In the genomic region with DNA sequence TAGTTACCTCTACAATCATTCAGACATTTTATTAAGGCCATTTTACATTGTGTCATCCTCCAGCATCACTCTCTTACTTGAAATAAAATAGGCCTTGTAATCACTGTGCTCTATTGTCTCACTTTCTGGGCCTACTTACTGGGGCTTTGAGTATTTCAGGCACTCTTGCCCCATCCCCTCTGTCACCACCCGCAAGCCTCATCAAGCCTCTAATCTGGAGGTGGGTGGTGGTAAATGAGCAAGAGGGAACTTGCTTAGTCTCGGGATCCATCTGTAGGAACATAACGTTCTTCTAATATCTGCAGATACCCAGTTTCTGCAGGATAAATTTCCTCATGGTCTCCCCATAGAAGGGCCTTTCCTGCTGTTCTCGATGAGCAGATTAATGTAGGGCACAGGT, we compare ENCODE assay signal across 2 cellular contexts.
TF ChIP-seq lines count a peak whose summit lies in the region.

No MANE protein-coding gene starts in this region.

TF ChIP-seq in GM23338, 12 proteins besides CTCF, POLR2A, EP300 and RAD21 (continues in another document):
- TF ChIP-seq EZH2phosphoT487 (IDR thresholded peaks at IDR 0.05; ENCODE audit: unreplicated experiment) (no peak), ZNF114 (CRISPR knock-in tag; IDR thresholded peaks at IDR 0.05) (no peak), NANOG (IDR thresholded peaks at IDR 0.05; ENCODE audit: borderline replicate concordance) (no peak), JUNB (IDR thresholded peaks at IDR 0.05; ENCODE audit: unreplicated experiment) (no peak), STAT1 (IDR thresholded peaks at IDR 0.05; ENCODE audit: unreplicated experiment) (no peak), POLR2AphosphoS5 (IDR thresholded peaks at IDR 0.05; ENCODE audit: low read depth) (no peak), ZNF331 (CRISPR knock-in tag; IDR thresholded peaks at IDR 0.05; ENCODE audit: low read depth) (no peak), EZH2 (IDR thresholded peaks at IDR 0.05; ENCODE audit: low read depth, unreplicated experiment) (no peak), CREB1 (CRISPR knock-in tag; IDR thresholded peaks at IDR 0.05; ENCODE audit: low read depth) (no peak)
- TF ChIP-seq, protein P1, sequence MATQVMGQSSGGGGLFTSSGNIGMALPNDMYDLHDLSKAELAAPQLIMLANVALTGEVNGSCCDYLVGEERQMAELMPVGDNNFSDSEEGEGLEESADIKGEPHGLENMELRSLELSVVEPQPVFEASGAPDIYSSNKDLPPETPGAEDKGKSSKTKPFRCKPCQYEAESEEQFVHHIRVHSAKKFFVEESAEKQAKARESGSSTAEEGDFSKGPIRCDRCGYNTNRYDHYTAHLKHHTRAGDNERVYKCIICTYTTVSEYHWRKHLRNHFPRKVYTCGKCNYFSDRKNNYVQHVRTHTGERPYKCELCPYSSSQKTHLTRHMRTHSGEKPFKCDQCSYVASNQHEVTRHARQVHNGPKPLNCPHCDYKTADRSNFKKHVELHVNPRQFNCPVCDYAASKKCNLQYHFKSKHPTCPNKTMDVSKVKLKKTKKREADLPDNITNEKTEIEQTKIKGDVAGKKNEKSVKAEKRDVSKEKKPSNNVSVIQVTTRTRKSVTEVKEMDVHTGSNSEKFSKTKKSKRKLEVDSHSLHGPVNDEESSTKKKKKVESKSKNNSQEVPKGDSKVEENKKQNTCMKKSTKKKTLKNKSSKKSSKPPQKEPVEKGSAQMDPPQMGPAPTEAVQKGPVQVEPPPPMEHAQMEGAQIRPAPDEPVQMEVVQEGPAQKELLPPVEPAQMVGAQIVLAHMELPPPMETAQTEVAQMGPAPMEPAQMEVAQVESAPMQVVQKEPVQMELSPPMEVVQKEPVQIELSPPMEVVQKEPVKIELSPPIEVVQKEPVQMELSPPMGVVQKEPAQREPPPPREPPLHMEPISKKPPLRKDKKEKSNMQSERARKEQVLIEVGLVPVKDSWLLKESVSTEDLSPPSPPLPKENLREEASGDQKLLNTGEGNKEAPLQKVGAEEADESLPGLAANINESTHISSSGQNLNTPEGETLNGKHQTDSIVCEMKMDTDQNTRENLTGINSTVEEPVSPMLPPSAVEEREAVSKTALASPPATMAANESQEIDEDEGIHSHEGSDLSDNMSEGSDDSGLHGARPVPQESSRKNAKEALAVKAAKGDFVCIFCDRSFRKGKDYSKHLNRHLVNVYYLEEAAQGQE (IDR thresholded peaks at IDR 0.05; ENCODE audit: unreplicated experiment): no peak
- TF ChIP-seq, protein P2, sequence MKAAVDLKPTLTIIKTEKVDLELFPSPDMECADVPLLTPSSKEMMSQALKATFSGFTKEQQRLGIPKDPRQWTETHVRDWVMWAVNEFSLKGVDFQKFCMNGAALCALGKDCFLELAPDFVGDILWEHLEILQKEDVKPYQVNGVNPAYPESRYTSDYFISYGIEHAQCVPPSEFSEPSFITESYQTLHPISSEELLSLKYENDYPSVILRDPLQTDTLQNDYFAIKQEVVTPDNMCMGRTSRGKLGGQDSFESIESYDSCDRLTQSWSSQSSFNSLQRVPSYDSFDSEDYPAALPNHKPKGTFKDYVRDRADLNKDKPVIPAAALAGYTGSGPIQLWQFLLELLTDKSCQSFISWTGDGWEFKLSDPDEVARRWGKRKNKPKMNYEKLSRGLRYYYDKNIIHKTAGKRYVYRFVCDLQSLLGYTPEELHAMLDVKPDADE (IDR thresholded peaks at IDR 0.05): no peak

TF ChIP-seq in HepG2, 621 proteins besides CTCF, POLR2A, EP300 and RAD21:
- TF ChIP-seq, protein P3, sequence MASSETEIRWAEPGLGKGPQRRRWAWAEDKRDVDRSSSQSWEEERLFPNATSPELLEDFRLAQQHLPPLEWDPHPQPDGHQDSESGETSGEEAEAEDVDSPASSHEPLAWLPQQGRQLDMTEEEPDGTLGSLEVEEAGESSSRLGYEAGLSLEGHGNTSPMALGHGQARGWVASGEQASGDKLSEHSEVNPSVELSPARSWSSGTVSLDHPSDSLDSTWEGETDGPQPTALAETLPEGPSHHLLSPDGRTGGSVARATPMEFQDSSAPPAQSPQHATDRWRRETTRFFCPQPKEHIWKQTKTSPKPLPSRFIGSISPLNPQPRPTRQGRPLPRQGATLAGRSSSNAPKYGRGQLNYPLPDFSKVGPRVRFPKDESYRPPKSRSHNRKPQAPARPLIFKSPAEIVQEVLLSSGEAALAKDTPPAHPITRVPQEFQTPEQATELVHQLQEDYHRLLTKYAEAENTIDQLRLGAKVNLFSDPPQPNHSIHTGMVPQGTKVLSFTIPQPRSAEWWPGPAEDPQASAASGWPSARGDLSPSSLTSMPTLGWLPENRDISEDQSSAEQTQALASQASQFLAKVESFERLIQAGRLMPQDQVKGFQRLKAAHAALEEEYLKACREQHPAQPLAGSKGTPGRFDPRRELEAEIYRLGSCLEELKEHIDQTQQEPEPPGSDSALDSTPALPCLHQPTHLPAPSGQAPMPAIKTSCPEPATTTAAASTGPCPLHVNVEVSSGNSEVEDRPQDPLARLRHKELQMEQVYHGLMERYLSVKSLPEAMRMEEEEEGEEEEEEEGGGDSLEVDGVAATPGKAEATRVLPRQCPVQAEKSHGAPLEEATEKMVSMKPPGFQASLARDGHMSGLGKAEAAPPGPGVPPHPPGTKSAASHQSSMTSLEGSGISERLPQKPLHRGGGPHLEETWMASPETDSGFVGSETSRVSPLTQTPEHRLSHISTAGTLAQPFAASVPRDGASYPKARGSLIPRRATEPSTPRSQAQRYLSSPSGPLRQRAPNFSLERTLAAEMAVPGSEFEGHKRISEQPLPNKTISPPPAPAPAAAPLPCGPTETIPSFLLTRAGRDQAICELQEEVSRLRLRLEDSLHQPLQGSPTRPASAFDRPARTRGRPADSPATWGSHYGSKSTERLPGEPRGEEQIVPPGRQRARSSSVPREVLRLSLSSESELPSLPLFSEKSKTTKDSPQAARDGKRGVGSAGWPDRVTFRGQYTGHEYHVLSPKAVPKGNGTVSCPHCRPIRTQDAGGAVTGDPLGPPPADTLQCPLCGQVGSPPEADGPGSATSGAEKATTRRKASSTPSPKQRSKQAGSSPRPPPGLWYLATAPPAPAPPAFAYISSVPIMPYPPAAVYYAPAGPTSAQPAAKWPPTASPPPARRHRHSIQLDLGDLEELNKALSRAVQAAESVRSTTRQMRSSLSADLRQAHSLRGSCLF (CRISPR knock-in tag; IDR thresholded peaks at IDR 0.05; ENCODE audit: borderline replicate concordance): no peak
- no peak for TF ChIP-seq KLF11 (CRISPR knock-in tag; IDR thresholded peaks at IDR 0.05)
- TF ChIP-seq ZNF841 (CRISPR knock-in tag; IDR thresholded peaks at IDR 0.05; ENCODE audit: borderline replicate concordance): no peak
- TF ChIP-seq, protein P4, sequence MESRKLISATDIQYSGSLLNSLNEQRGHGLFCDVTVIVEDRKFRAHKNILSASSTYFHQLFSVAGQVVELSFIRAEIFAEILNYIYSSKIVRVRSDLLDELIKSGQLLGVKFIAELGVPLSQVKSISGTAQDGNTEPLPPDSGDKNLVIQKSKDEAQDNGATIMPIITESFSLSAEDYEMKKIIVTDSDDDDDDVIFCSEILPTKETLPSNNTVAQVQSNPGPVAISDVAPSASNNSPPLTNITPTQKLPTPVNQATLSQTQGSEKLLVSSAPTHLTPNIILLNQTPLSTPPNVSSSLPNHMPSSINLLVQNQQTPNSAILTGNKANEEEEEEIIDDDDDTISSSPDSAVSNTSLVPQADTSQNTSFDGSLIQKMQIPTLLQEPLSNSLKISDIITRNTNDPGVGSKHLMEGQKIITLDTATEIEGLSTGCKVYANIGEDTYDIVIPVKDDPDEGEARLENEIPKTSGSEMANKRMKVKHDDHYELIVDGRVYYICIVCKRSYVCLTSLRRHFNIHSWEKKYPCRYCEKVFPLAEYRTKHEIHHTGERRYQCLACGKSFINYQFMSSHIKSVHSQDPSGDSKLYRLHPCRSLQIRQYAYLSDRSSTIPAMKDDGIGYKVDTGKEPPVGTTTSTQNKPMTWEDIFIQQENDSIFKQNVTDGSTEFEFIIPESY (CRISPR knock-in tag; IDR thresholded peaks at IDR 0.05): no peak
- TF ChIP-seq HIVEP1 (CRISPR knock-in tag; IDR thresholded peaks at IDR 0.05): no peak
- no peak for TF ChIP-seq SUZ12 (IDR thresholded peaks at IDR 0.05; ENCODE audit: low read depth, low read length)
- TF ChIP-seq ZNF547 (CRISPR knock-in tag; IDR thresholded peaks at IDR 0.05): no peak
- no peak for TF ChIP-seq NR3C1 (CRISPR knock-in tag; IDR thresholded peaks at IDR 0.05)
- TF ChIP-seq ZNF816 (CRISPR knock-in tag; IDR thresholded peaks at IDR 0.05; ENCODE audit: borderline replicate concordance): no peak
- TF ChIP-seq, protein P5, sequence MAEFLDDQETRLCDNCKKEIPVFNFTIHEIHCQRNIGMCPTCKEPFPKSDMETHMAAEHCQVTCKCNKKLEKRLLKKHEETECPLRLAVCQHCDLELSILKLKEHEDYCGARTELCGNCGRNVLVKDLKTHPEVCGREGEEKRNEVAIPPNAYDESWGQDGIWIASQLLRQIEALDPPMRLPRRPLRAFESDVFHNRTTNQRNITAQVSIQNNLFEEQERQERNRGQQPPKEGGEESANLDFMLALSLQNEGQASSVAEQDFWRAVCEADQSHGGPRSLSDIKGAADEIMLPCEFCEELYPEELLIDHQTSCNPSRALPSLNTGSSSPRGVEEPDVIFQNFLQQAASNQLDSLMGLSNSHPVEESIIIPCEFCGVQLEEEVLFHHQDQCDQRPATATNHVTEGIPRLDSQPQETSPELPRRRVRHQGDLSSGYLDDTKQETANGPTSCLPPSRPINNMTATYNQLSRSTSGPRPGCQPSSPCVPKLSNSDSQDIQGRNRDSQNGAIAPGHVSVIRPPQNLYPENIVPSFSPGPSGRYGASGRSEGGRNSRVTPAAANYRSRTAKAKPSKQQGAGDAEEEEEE (CRISPR knock-in tag; IDR thresholded peaks at IDR 0.05; ENCODE audit: borderline replicate concordance): no peak
- no peak for TF ChIP-seq ZNF33A (CRISPR knock-in tag; IDR thresholded peaks at IDR 0.05; ENCODE audit: borderline replicate concordance)
- TF ChIP-seq HMG20A (CRISPR knock-in tag; IDR thresholded peaks at IDR 0.05; ENCODE audit: borderline replicate concordance): no peak
- TF ChIP-seq RXRA (CRISPR knock-in tag; IDR thresholded peaks at IDR 0.05): no peak
- TF ChIP-seq SAP130 (CRISPR knock-in tag; IDR thresholded peaks at IDR 0.05; ENCODE audit: low read depth): no peak
- no peak for TF ChIP-seq ZFP1 (CRISPR knock-in tag; IDR thresholded peaks at IDR 0.05)
- no peak for TF ChIP-seq ZNF124 (CRISPR knock-in tag; IDR thresholded peaks at IDR 0.05)
- no peak for TF ChIP-seq ZMYM2 (CRISPR knock-in tag; IDR thresholded peaks at IDR 0.05)
- no peak for TF ChIP-seq ZMAT3 (CRISPR knock-in tag; conservative IDR thresholded peaks at IDR 0.05)
- TF ChIP-seq, protein P6, sequence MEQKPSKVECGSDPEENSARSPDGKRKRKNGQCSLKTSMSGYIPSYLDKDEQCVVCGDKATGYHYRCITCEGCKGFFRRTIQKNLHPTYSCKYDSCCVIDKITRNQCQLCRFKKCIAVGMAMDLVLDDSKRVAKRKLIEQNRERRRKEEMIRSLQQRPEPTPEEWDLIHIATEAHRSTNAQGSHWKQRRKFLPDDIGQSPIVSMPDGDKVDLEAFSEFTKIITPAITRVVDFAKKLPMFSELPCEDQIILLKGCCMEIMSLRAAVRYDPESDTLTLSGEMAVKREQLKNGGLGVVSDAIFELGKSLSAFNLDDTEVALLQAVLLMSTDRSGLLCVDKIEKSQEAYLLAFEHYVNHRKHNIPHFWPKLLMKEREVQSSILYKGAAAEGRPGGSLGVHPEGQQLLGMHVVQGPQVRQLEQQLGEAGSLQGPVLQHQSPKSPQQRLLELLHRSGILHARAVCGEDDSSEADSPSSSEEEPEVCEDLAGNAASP (CRISPR knock-in tag; IDR thresholded peaks at IDR 0.05; ENCODE audit: borderline replicate concordance): no peak
- TF ChIP-seq ZNF552 (CRISPR knock-in tag; IDR thresholded peaks at IDR 0.05; ENCODE audit: borderline replicate concordance): no peak
